In the genomic region with DNA sequence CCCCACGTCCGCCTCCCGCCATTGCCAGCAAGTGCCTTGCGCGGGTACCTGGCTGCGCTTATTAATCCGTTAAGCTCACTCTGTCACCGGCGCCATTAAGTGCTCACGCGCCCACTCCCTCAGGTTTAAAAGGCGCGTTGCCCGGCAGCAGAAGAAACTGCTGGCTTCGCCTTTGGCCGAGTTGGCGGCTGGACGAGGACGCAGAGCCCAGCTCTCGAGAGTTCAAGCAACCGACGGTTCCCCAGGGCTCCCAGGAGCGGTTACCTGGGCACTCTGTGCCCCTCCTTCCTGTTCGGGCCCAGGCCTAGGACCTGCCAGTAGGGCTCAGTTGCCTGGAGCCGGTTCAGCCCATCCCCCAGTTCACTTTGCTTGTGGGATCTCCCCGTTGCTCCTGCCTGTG, we compare ENCODE assay signal across 31 cellular contexts. TPM values are rescaled to one million over a fixed set of nuclear protein-coding genes. Genes with fewer than 3 reads are reported as not detected.
"Had no signal": no experiment of that assay in that cellular context is flagged by ENCODE, and none has a peak within 500 bp of the region (broad histone marks: within the 10 kb centered on the region; RNA-seq: fewer than 3 reads in every experiment).

Gene GGTLC1 (minus strand): TSS at position 219 of the 400 bp plus-strand sequence. CDS start 2,168 bp downstream, outside the sequence.

- H3K4me1 ChIP-seq: esophagus squamous epithelium, heart right ventricle, left ventricle myocardium inferior, parathyroid adenoma, suprapubic skin, tibial artery, uterus had no signal

- H3K9me3 ChIP-seq: esophagus squamous epithelium, heart right ventricle, left ventricle myocardium inferior, mucosa of descending colon, suprapubic skin, tibial artery, uterus had no signal

- H3K4me3 ChIP-seq: coronary artery, esophagus squamous epithelium, heart right ventricle, left ventricle myocardium inferior, lung, mucosa of descending colon, smooth muscle cell, suprapubic skin, tibial artery, uterus had no signal

- FAIRE-seq: endometrium, islet of Langerhans had no signal

- DNase-seq: dermis blood vessel endothelial cell; effector memory CD4-positive, alpha-beta T cell; erythroblast; esophagus squamous epithelium; foreskin melanocyte; glutamatergic neuron; heart right ventricle; hippocampal formation; kidney glomerular epithelial cell; left colon; left ventricle myocardium inferior; mucosa of descending colon; naive B cell; stimulated activated CD4-positive, alpha-beta T cell treated with anti-CD3 and anti-CD28 coated beads, Interleukin-2, amount 100 ng/mL, for 24 hours; stimulated activated CD4-positive, alpha-beta T cell treated with anti-CD3 and anti-CD28 coated beads, Interleukin-4, amount 100 ng/mL, for 24 hours; tibial artery; uterus had no signal

- H2AFZ ChIP-seq: parathyroid adenoma had no signal

- H3K27me3 ChIP-seq: esophagus squamous epithelium, heart right ventricle, suprapubic skin, tibial artery, uterus had no signal

- H3K36me3 ChIP-seq: esophagus squamous epithelium, heart right ventricle, left ventricle myocardium inferior, suprapubic skin, tibial artery, uterus had no signal

- H3K9ac ChIP-seq: parathyroid adenoma had no signal

- H3K27ac ChIP-seq: coronary artery, esophagus squamous epithelium, heart right ventricle, left ventricle myocardium inferior, parathyroid adenoma, suprapubic skin, tibial artery, uterus had no signal

- H3K79me2 ChIP-seq: parathyroid adenoma had no signal

- H3K4me2 ChIP-seq: smooth muscle cell had no signal

- ATAC-seq: heart right ventricle; left colon; mucosa of descending colon; natural killer cell treated with Interleukin-12 subunit alpha and Interleukin-12 subunit beta and Interleukin-15 and Interleukin-18, amount 100 ng/mL, for 72 hours; sciatic nerve; stimulated activated effector memory CD8-positive, alpha-beta T cell treated with anti-CD3 and anti-CD28 coated beads, Interleukin-12 subunit alpha, Interleukin-12 subunit beta, amount 100 ng/mL, for 72 hours had no signal

RNA-seq across cellular contexts. Expression of gene GGTLC1, which starts in this region (rescaled TPM):
- total RNA-seq: dermis blood vessel endothelial cell; esophagus squamous epithelium; heart right ventricle; left colon; left ventricle myocardium inferior; mesothelial cell of epicardium; natural killer cell treated with Interleukin-12 subunit alpha and Interleukin-12 subunit beta and Interleukin-15 and Interleukin-18, amount 100 ng/mL, for 72 hours; neural crest cell; osteoblast; progenitor cell of endocrine pancreas; sciatic nerve; smooth muscle cell; suprapubic skin; uterus had no signal
- polyA plus RNA-seq: heart right ventricle, smooth muscle cell had no signal
